8 cellular contexts compared by ENCODE assay signal in genomic region chr12:92551853-92552397, GRCh38.
DNase-seq lines count a peak whose midpoint lies in the region; ATAC-seq, FAIRE-seq and TF ChIP-seq lines count a peak whose summit lies in the region.

No MANE protein-coding gene starts in this region.

- H3K79me2 ChIP-seq in GM12878 (ENCODE audit: control insufficient read depth, insufficient read depth, low read length): peaks cover 10% of the 10 kb centered on the region

- H3K4me3 ChIP-seq in GM12878: peak overlapping the region; percentile 17; the same call in 1 of the 2 replicates
- no peak overlapping the region for H3K4me3 ChIP-seq in testis

- in situ Hi-C loops in GM12878 (cut with MboI): loop anchor here (25.0 kb wide), 1 partner anchor 90 kb away; no protein-coding TSS in a partner anchor

- CTCF ChIA-PET in GM12878 (lab: Yijun Ruan, JAX): interaction anchor here (0.7 to 2.9 kb wide), 6 partner anchors 17 to 407 kb away, joined by 3 to 16 read pairs (median 5); partner anchors contain the start of gene BTG1

- H3K36me3 ChIP-seq in GM12878 (ENCODE audit: control insufficient read depth in 2 of 2, insufficient read depth in 2 of 2, low read length in 1 of 2) (no peaks in the 10 kb centered on the region), testis (ENCODE audit: low read depth, missing control alignments) (no peaks in the 10 kb centered on the region)

- RAD21 ChIA-PET in GM12878 (lab: Charles Lee; ENCODE audit: unreplicated experiment): interaction anchor here (0.7 to 15.5 kb wide), 18 partner anchors 8 to 406 kb away, joined by 3 to 346 read pairs (median 4); partner anchors contain the start of gene BTG1

- H4K20me1 ChIP-seq in GM12878 (ENCODE audit: control insufficient read depth, insufficient read depth): no peaks in the 10 kb centered on the region

- H2AFZ ChIP-seq in GM12878 (ENCODE audit: control insufficient read depth, low read depth, low read length): no peak overlapping the region

- intact Hi-C loops in GM12878 (cut with micrococcal nuclease; ENCODE audit: unreplicated experiment) (loop anchor here (1.0 to 2.0 kb wide), 3 partner anchors 12 to 81 kb away; no protein-coding TSS in a partner anchor), testis (cut with DNase I; ENCODE audit: low total_unique reads) (loop anchor here (10.0 kb wide), 1 partner anchor 47 kb away; no protein-coding TSS in a partner anchor)

- H3K27me3 ChIP-seq in GM12878 (replicated peaks in 1 of 2; ENCODE audit: control insufficient read depth in 2 of 2, insufficient read depth in 2 of 2, low read length in 1 of 2) (no peaks in the 10 kb centered on the region), testis (no peaks in the 10 kb centered on the region)

- BruUV-seq in GM12878 (replicated peaks; lab: Mats Ljungman, UMichigan): no TSS peak

- H3K27ac ChIP-seq in GM12878 (ENCODE audit: control insufficient read depth, insufficient read depth) (peak overlapping the region; percentile 98), testis (no peak overlapping the region)

- DNase-seq in EL (peak; percentile 71), GM12878 (ENCODE audit: low read depth, low spot score) (peak; percentile 98), activated gamma-delta T cell (lab: John Stamatoyannopoulos, UW) (no peak), testis (no peak), NCI-H2107 treated with DMSO at 0.1 percent for 48 hours (lab: John Stamatoyannopoulos, UW; ENCODE audit: unreplicated experiment) (no peak)
- peak; percentile 29 to 45 for DNase-seq in stimulated activated CD4-positive, alpha-beta T cell treated with anti-CD3 and anti-CD28 coated beads, Interleukin-4, amount 100 ng/mL, for 4 hours

- peak; percentile 92 to 97 for TF ChIP-seq EP300 in GM12878 (IDR thresholded peaks at IDR 0.05; ENCODE audit: borderline replicate concordance in 1 of 2, control insufficient read depth in 1 of 2, low read depth in 2 of 2, low read length in 2 of 2)

- TF ChIP-seq CTCF in GM12878 (IDR thresholded peaks at IDR 0.05 in 2 of 3, conservative IDR thresholded peaks at IDR 0.05 in 1 of 3; ENCODE audit: control insufficient read depth in 2 of 3, extremely low read depth in 1 of 3, insufficient read depth in 1 of 3, low read depth in 3 of 3, low read length in 3 of 3) (no peak), testis (IDR thresholded peaks at IDR 0.05) (no peak)

- peak; percentile 84 for FAIRE-seq in GM12878 (lab: Jason Lieb, UNC)

- H3K9ac ChIP-seq in GM12878 (ENCODE audit: control insufficient read depth, insufficient read depth, low read length): peak overlapping the region; percentile 45

- TF ChIP-seq POLR2A in GM12878 (IDR thresholded peaks at IDR 0.05; ENCODE audit: low read depth, low read length) (peak; percentile 57), testis (IDR thresholded peaks at IDR 0.05) (no peak)

- POLR2A ChIA-PET in GM12878 (lab: Charles Lee): interaction anchor here (0.6 to 15.5 kb wide), 11 partner anchors 8 to 406 kb away, joined by 3 to 204 read pairs (median 4); partner anchors contain the start of gene BTG1

- ATAC-seq in GM19438 (IDR thresholded peaks at IDR 0.05; ENCODE audit: low read depth, unreplicated experiment) (peak; percentile 68), HG03432 (IDR thresholded peaks at IDR 0.05; ENCODE audit: unreplicated experiment) (peak; percentile 71), GM12878 (peak; percentile 75)

- no peak for TF ChIP-seq RAD21 in GM12878 (IDR thresholded peaks at IDR 0.05; ENCODE audit: insufficient read depth, low read depth, low read length)

- peak overlapping the region; percentile 33 for H3K4me2 ChIP-seq in GM12878 (ENCODE audit: control insufficient read depth, insufficient read depth)

- SMC1A ChIA-PET in GM12878 (lab: Charles Lee; ENCODE audit: uncharacterized antibody, unreplicated experiment): interaction anchor here (0.7 to 9.6 kb wide), 22 partner anchors 7 to 518 kb away, joined by 3 to 228 read pairs (median 4); no protein-coding TSS in a partner anchor

- no peaks in the 10 kb centered on the region for H3K9me3 ChIP-seq in GM12878 (replicated peaks; ENCODE audit: control insufficient read depth, insufficient read depth, low read length)
- no peaks in the 10 kb centered on the region for H3K9me3 ChIP-seq in testis

- peaks cover 67% of the 10 kb centered on the region for H3K4me1 ChIP-seq in GM12878 (ENCODE audit: control insufficient read depth, insufficient read depth, low read length)
- H3K4me1 ChIP-seq in testis: peaks cover 21% of the 10 kb centered on the region

TF ChIP-seq in GM12878, 131 proteins besides CTCF, POLR2A, EP300 and RAD21 (continues in another document):
- TF ChIP-seq POLR2AphosphoS5 (IDR thresholded peaks at IDR 0.05; ENCODE audit: low read length): peak; percentile 92
- no peak for TF ChIP-seq ZNF622 (IDR thresholded peaks at IDR 0.05)
- no peak for TF ChIP-seq BRCA1 (IDR thresholded peaks at IDR 0.05; ENCODE audit: low read depth, low read length)
- TF ChIP-seq PML (IDR thresholded peaks at IDR 0.05; ENCODE audit: low read length): no peak
- peak; percentile 90 for TF ChIP-seq BHLHE40 (IDR thresholded peaks at IDR 0.05; ENCODE audit: borderline replicate concordance in 1 of 2, low read depth in 2 of 2, low read length in 1 of 2)
- TF ChIP-seq ZBED1 (IDR thresholded peaks at IDR 0.05; ENCODE audit: borderline replicate concordance): peak; percentile 93
- no peak for TF ChIP-seq ATF2 (IDR thresholded peaks at IDR 0.05; ENCODE audit: low read length)
- peak; percentile 63; the same call in 1 of the 2 replicates for TF ChIP-seq TBL1XR1 (IDR thresholded peaks at IDR 0.05; ENCODE audit: low read depth, low read length)
- TF ChIP-seq, protein P1, sequence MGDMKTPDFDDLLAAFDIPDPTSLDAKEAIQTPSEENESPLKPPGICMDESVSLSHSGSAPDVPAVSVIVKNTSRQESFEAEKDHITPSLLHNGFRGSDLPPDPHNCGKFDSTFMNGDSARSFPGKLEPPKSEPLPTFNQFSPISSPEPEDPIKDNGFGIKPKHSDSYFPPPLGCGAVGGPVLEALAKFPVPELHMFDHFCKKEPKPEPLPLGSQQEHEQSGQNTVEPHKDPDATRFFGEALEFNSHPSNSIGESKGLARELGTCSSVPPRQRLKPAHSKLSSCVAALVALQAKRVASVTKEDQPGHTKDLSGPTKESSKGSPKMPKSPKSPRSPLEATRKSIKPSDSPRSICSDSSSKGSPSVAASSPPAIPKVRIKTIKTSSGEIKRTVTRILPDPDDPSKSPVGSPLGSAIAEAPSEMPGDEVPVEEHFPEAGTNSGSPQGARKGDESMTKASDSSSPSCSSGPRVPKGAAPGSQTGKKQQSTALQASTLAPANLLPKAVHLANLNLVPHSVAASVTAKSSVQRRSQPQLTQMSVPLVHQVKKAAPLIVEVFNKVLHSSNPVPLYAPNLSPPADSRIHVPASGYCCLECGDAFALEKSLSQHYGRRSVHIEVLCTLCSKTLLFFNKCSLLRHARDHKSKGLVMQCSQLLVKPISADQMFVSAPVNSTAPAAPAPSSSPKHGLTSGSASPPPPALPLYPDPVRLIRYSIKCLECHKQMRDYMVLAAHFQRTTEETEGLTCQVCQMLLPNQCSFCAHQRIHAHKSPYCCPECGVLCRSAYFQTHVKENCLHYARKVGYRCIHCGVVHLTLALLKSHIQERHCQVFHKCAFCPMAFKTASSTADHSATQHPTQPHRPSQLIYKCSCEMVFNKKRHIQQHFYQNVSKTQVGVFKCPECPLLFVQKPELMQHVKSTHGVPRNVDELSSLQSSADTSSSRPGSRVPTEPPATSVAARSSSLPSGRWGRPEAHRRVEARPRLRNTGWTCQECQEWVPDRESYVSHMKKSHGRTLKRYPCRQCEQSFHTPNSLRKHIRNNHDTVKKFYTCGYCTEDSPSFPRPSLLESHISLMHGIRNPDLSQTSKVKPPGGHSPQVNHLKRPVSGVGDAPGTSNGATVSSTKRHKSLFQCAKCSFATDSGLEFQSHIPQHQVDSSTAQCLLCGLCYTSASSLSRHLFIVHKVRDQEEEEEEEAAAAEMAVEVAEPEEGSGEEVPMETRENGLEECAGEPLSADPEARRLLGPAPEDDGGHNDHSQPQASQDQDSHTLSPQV (IDR thresholded peaks at IDR 0.05): peak; percentile 91
- no peak for TF ChIP-seq CEBPB (IDR thresholded peaks at IDR 0.05; ENCODE audit: borderline replicate concordance in 1 of 2, low read depth in 2 of 2, low read length in 2 of 2)
- TF ChIP-seq, protein P2, sequence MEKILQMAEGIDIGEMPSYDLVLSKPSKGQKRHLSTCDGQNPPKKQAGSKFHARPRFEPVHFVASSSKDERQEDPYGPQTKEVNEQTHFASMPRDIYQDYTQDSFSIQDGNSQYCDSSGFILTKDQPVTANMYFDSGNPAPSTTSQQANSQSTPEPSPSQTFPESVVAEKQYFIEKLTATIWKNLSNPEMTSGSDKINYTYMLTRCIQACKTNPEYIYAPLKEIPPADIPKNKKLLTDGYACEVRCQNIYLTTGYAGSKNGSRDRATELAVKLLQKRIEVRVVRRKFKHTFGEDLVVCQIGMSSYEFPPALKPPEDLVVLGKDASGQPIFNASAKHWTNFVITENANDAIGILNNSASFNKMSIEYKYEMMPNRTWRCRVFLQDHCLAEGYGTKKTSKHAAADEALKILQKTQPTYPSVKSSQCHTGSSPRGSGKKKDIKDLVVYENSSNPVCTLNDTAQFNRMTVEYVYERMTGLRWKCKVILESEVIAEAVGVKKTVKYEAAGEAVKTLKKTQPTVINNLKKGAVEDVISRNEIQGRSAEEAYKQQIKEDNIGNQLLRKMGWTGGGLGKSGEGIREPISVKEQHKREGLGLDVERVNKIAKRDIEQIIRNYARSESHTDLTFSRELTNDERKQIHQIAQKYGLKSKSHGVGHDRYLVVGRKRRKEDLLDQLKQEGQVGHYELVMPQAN (conservative IDR thresholded peaks at IDR 0.05): no peak
- TF ChIP-seq ZNF24 (IDR thresholded peaks at IDR 0.05): peak; percentile 60
- no peak for TF ChIP-seq ZZZ3 (IDR thresholded peaks at IDR 0.05; ENCODE audit: control insufficient read depth, insufficient read length, low read depth)

Comparison
In these comparisons a context has a peak if more than half of its experiments do, and no peak if none do; other contexts are left out.
1. DNase-seq: peak in EL (single experiment), GM12878 (single experiment) and stimulated activated CD4-positive, alpha-beta T cell treated with anti-CD3 and anti-CD28 coated beads, Interleukin-4, amount 100 ng/mL, for 4 hours (2 of 2); none in activated gamma-delta T cell (single experiment), testis (single experiment) and NCI-H2107 treated with DMSO at 0.1 percent for 48 hours (single experiment).
2. Peak in every context shown above with its lines, with median percentiles within 50 percentile points of each other: ATAC-seq.